Comparison of ENCODE assay signal across 32 cellular contexts in the genomic region with DNA sequence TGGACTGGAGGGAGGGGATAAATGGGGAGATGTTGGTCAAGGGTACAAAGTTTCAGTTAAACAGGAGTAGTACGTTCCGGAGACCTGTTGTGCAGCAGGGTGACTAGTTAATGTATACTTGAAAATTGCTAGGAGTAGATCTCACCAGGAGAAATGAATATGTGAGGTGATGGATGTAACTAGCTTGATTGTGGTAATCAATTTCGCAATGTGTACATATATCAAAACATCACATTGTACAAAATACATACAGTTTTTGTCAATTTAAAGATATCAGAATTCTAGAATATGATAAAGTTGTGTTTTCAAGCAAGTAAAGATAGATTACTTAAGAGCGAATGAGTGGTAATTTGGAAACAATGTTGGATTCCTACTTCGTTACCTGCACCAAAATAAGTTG. TPM values are rescaled to one million over a fixed set of nuclear protein-coding genes. Genes with fewer than 3 reads are reported as not detected.
"Had no signal": no experiment of that assay in that cellular context is flagged by ENCODE, and none has a peak within 500 bp of the region (broad histone marks: within the 10 kb centered on the region; RNA-seq: fewer than 3 reads in every experiment).

No MANE protein-coding gene starts in this region.

- H3K36me3 ChIP-seq: uterus had no signal

- H3K9ac ChIP-seq: neural progenitor cell, parathyroid adenoma had no signal

- H3K4me3 Mint-ChIP-seq: dendritic cell treated with granulocyte-macrophage colony-stimulating factor and Interleukin-4, amounts not matched to agents 40 ng/mL and 50 ng/mL, for 4 days; endodermal cell; natural killer cell; neural progenitor cell; stimulated activated naive CD8-positive, alpha-beta T cell treated with anti-CD3 and anti-CD28 coated beads, Interleukin-15, amount 100 ng/mL, for 72 hours had no signal

- DNase-seq: colonic mucosa; effector CD8-positive, alpha-beta T cell; endodermal cell; foreskin keratinocyte; heart left ventricle; kidney; mesenchymal stem cell; natural killer cell; stimulated activated CD4-positive, alpha-beta T cell treated with anti-CD3 and anti-CD28 coated beads, Interleukin-12 subunit alpha, Interleukin-12 subunit beta, amount 100 ng/mL, for 4 hours; stimulated activated CD4-positive, alpha-beta T cell treated with anti-CD3 and anti-CD28 coated beads, Interleukin-1b, Interleukin-23, amount 100 ng/mL, for 48 hours; stimulated activated CD4-positive, alpha-beta T cell treated with anti-CD3 and anti-CD28 coated beads, Interleukin-4, amount 100 ng/mL, for 1 hour; stimulated activated CD8-positive, alpha-beta memory T cell treated with anti-CD3 and anti-CD28 coated beads, Interleukin-4, amount 100 ng/mL, for 48 hours; stimulated activated naive CD4-positive, alpha-beta T cell; stimulated activated naive CD8-positive, alpha-beta T cell treated with anti-CD3 and anti-CD28 coated beads, Interleukin-15, amount 100 ng/mL, for 72 hours; transverse colon; upper lobe of right lung; uterus had no signal

- H3K27ac ChIP-seq: colonic mucosa, epithelial cell of prostate, esophagus muscularis mucosa, foreskin keratinocyte, gastroesophageal sphincter, heart left ventricle, hepatocyte, neural progenitor cell, parathyroid adenoma, suprapubic skin, transverse colon, upper lobe of right lung, uterus had no signal

- H3K4me2 ChIP-seq: hepatocyte, neural progenitor cell, smooth muscle cell had no signal

- H3K27ac Mint-ChIP-seq: dendritic cell treated with granulocyte-macrophage colony-stimulating factor and Interleukin-4, amounts not matched to agents 40 ng/mL and 50 ng/mL, for 4 days; endodermal cell; neural progenitor cell; progenitor cell of endocrine pancreas; stimulated activated naive CD8-positive, alpha-beta T cell treated with anti-CD3 and anti-CD28 coated beads, Interleukin-15, amount 100 ng/mL, for 72 hours had no signal

- H3K9me3 ChIP-seq: colonic mucosa, esophagus muscularis mucosa, gastroesophageal sphincter, heart left ventricle, suprapubic skin, transverse colon, upper lobe of right lung, uterus had no signal

- H3K4me3 ChIP-seq: colonic mucosa, esophagus muscularis mucosa, gastroesophageal sphincter, heart left ventricle, hepatocyte, lung, neural progenitor cell, smooth muscle cell, suprapubic skin, transverse colon, upper lobe of right lung, uterus had no signal

- H3K4me1 ChIP-seq: colonic mucosa, esophagus muscularis mucosa, foreskin keratinocyte, gastroesophageal sphincter, neural progenitor cell, parathyroid adenoma, suprapubic skin, transverse colon, upper lobe of right lung, uterus had no signal

- H3K27me3 Mint-ChIP-seq: stimulated activated naive CD8-positive, alpha-beta T cell treated with anti-CD3 and anti-CD28 coated beads, Interleukin-15, amount 100 ng/mL, for 72 hours had no signal

- H3K27me3 ChIP-seq: colonic mucosa, esophagus muscularis mucosa, foreskin keratinocyte, gastroesophageal sphincter, heart left ventricle, hepatocyte, neural progenitor cell, suprapubic skin, transverse colon, upper lobe of right lung, uterus had no signal

- H3K79me2 ChIP-seq: hepatocyte, parathyroid adenoma had no signal

- ATAC-seq: foreskin keratinocyte; gastroesophageal sphincter; heart left ventricle; left lobe of liver; natural killer cell; sciatic nerve; stimulated activated naive CD8-positive, alpha-beta T cell treated with anti-CD3 and anti-CD28 coated beads, Interleukin-15, amount 100 ng/mL, for 72 hours; upper lobe of right lung had no signal

- H2AFZ ChIP-seq: hepatocyte, neural progenitor cell, parathyroid adenoma had no signal

- H3K9me3 Mint-ChIP-seq: dendritic cell treated with granulocyte-macrophage colony-stimulating factor and Interleukin-4, amounts not matched to agents 40 ng/mL and 50 ng/mL, for 4 days; endodermal cell; natural killer cell; neural progenitor cell; stimulated activated naive CD8-positive, alpha-beta T cell treated with anti-CD3 and anti-CD28 coated beads, Interleukin-15, amount 100 ng/mL, for 72 hours had no signal

- H3K4me1 Mint-ChIP-seq: endodermal cell; natural killer cell; neural progenitor cell; stimulated activated naive CD8-positive, alpha-beta T cell treated with anti-CD3 and anti-CD28 coated beads, Interleukin-15, amount 100 ng/mL, for 72 hours had no signal

RNA-seq across cellular contexts. Expression of a gene that starts 35.1 kb away (rescaled TPM):
- total RNA-seq: colonic mucosa, esophagus muscularis mucosa, gastroesophageal sphincter, heart left ventricle, kidney, left lobe of liver, liver, lung, natural killer cell, progenitor cell of endocrine pancreas, sciatic nerve, transverse colon, upper lobe of right lung, uterus had no signal
- polyA plus RNA-seq: heart left ventricle, hepatocyte, liver, lung had no signal

RNA-seq across cellular contexts. Expression of a gene that starts 58.9 kb away (rescaled TPM):
- total RNA-seq: colonic mucosa, endodermal cell, esophagus muscularis mucosa, foreskin keratinocyte, gastroesophageal sphincter, heart left ventricle, hepatocyte, kidney, left lobe of liver, liver, lung, natural killer cell, progenitor cell of endocrine pancreas, sciatic nerve, smooth muscle cell, suprapubic skin, transverse colon, upper lobe of right lung, uterus had no signal
- polyA plus RNA-seq: foreskin keratinocyte, heart left ventricle, hepatocyte, liver, lung, smooth muscle cell, thymus had no signal
